8 cellular contexts compared by ENCODE assay signal in genomic region chr20:49768204-49769124, GRCh38. TPM values are rescaled to one million over a fixed set of nuclear protein-coding genes. Genes with fewer than 3 reads are reported as not detected.
DNase-seq lines count a peak whose midpoint lies in the region; ATAC-seq, FAIRE-seq and TF ChIP-seq lines count a peak whose summit lies in the region.

No MANE protein-coding gene starts in this region.

- H3K4me1 ChIP-seq in RWPE2 (ENCODE audit: insufficient read depth, poor library complexity, severe bottlenecking): peaks cover 46% of the 10 kb centered on the region
- H3K4me1 ChIP-seq in H1 (replicated peaks in 1 of 4; ENCODE audit: control insufficient read depth in 3 of 4, insufficient read depth in 4 of 4, low read length in 3 of 4): peaks cover 7 to 23% (median 14%) of the 10 kb centered on the region in 4 experiments; a peak in 6 of 7 replicates

- H2BK15ac ChIP-seq in H1 (ENCODE audit: low read length): peak overlapping the region; percentile 90; the same call in 1 of the 2 replicates

- ATAC-seq in RWPE2 (ENCODE audit: low read depth) (peak; percentile 80), HG03097 (IDR thresholded peaks at IDR 0.05; ENCODE audit: low FRiP score, unreplicated experiment) (no peak), GM18870 (IDR thresholded peaks at IDR 0.05; ENCODE audit: unreplicated experiment) (no peak)

- DNase-seq in stimulated activated CD4-positive, alpha-beta T cell treated with anti-CD3 and anti-CD28 coated beads, Interleukin-4, amount 100 ng/mL, for 24 hours: peak; percentile 15
- DNase-seq in stimulated activated CD4-positive, alpha-beta T cell treated with anti-CD3 and anti-CD28 coated beads, Interleukin-2, amount 100 ng/mL, for 24 hours: no peak
- peak; percentile 98 for DNase-seq in RWPE2 (ENCODE audit: low spot score)
- DNase-seq in H1 (ENCODE audit: low read depth in 1 of 2, low spot score in 2 of 2): peak; percentile 57 to 59
- peak; percentile 87 for DNase-seq in mucosa of gallbladder (ENCODE audit: low spot score)
- DNase-seq in G401 (ENCODE audit: low spot score): no peak

- peak overlapping the region; percentile 51 for H3K4ac ChIP-seq in H1 (replicated peaks; ENCODE audit: insufficient read length, low read depth, low read length)

- H2BK12ac ChIP-seq in H1 (ENCODE audit: low read depth, low read length): peak overlapping the region; percentile 99

- H4K91ac ChIP-seq in H1 (replicated peaks; ENCODE audit: insufficient read length, low read length): peak overlapping the region; percentile 95

- H3K27me3 ChIP-seq in RWPE2 (ENCODE audit: insufficient read depth, poor library complexity, severe bottlenecking) (no peaks in the 10 kb centered on the region), H1 (replicated peaks in 1 of 4; ENCODE audit: control insufficient read depth in 3 of 4, extremely low read depth in 1 of 4, insufficient read depth in 3 of 4, low read length in 3 of 4) (no peaks in the 10 kb centered on the region)

- peak overlapping the region; percentile 3; the same call in 1 of the 2 replicates for H2AFZ ChIP-seq in H1 (ENCODE audit: low read length)

- peak overlapping the region; percentile 99 for H2BK120ac ChIP-seq in H1 (replicated peaks; ENCODE audit: low read depth, low read length)

- H3K23ac ChIP-seq in H1 (ENCODE audit: insufficient read length): no peak overlapping the region

- peak overlapping the region; percentile 97 for H2AK5ac ChIP-seq in H1 (ENCODE audit: low read depth, low read length)

- H3K18ac ChIP-seq in H1 (ENCODE audit: extremely low read depth, low read length): peak overlapping the region; percentile 66

- no peak; a peak in 1 of 4 replicates for TF ChIP-seq RAD21 in H1 (IDR thresholded peaks at IDR 0.05 in 1 of 2, conservative IDR thresholded peaks at IDR 0.05 in 1 of 2; ENCODE audit: low read depth in 2 of 2, low read length in 2 of 2)

- H3K23me2 ChIP-seq in H1 (ENCODE audit: low read depth, low read length): peaks cover 2% of the 10 kb centered on the region; the same call in 1 of the 2 replicates

- FAIRE-seq in H1 (lab: Jason Lieb, UNC): peak; percentile 52

- peak overlapping the region; percentile 82 for H4K5ac ChIP-seq in H1 (ENCODE audit: insufficient read length, low read depth, low read length)

- H3K79me2 ChIP-seq in H1 (ENCODE audit: control insufficient read depth in 1 of 2, insufficient read depth in 2 of 2, low read length in 2 of 2): no peaks in the 10 kb centered on the region

- CTCF ChIA-PET in H1 (lab: Charles Lee; ENCODE audit: partially characterized antibody): interaction anchor here (0.9 to 1.1 kb wide), 2 partner anchors 21 to 77 kb away, joined by 3 to 4 read pairs; no protein-coding TSS in a partner anchor

- H3K79me1 ChIP-seq in H1 (ENCODE audit: low read depth, low read length): no peaks in the 10 kb centered on the region

- peak overlapping the region in 2 of 4 experiments; percentile 15 to 54; a peak in 3 of 7 replicates for H3K9ac ChIP-seq in H1 (replicated peaks in 1 of 4; ENCODE audit: extremely low read depth in 1 of 4, low read depth in 3 of 4, low read length in 3 of 4)

- H3K36me3 ChIP-seq in RWPE2 (ENCODE audit: low read depth) (no peaks in the 10 kb centered on the region), H1 (ENCODE audit: control insufficient read depth in 2 of 4, insufficient read depth in 4 of 4, low read length in 3 of 4) (peaks cover 0 to 3% (median 0%) of the 10 kb centered on the region in 4 experiments; a peak in 1 of 8 replicates)

- POLR2A ChIA-PET in H1 (lab: Charles Lee; ENCODE audit: partially characterized antibody): interaction anchor here (0.8 to 1.8 kb wide), 5 partner anchors 10 to 54 kb away, joined by 4 to 11 read pairs (median 5); partner anchors contain the start of gene B4GALT5

- no peak for TF ChIP-seq CTCF in RWPE2 (IDR thresholded peaks at IDR 0.05; ENCODE audit: poor library complexity, severe bottlenecking)
- no peak for TF ChIP-seq CTCF in H1 (IDR thresholded peaks at IDR 0.05; ENCODE audit: control extremely low read depth in 1 of 3, insufficient read depth in 1 of 3, low read depth in 1 of 3, low read length in 3 of 3)

- in situ Hi-C loops in G401 (cut with HindIII; ENCODE audit: low sequenced_read_pairs): no loop called here

- H3K56ac ChIP-seq in H1 (replicated peaks; ENCODE audit: insufficient read length, low read depth, low read length): peak overlapping the region; percentile 36

- H3K4me3 ChIP-seq in RWPE2 (ENCODE audit: severe bottlenecking) (no peak overlapping the region), H1 (ENCODE audit: extremely low read depth in 1 of 4, insufficient read depth in 2 of 4, low read depth in 3 of 4, low read length in 4 of 4) (peak overlapping the region in 1 of 4 experiments; percentile 29; a peak in 1 of 8 replicates)

- peak overlapping the region; percentile 67 for H3K27ac ChIP-seq in RWPE2 (ENCODE audit: poor library complexity, severe bottlenecking)
- H3K27ac ChIP-seq in H1 (ENCODE audit: low read depth, low read length): peak overlapping the region; percentile 79

- WGBS in H1 (ENCODE audit: extremely low coverage in 1 of 2, insufficient coverage in 1 of 2, insufficient read length in 1 of 2, insufficient replicate concordance in 2 of 2, low coverage in 1 of 2, low lambda C conversion rate in 2 of 2, missing lambda C conversion rate in 1 of 2), 2 experiments: 23% methylated on average over 8 of the region's 8 CpGs; no CpG with 5 or more reads in 1 of the 2 experiments

- H4K8ac ChIP-seq in H1 (ENCODE audit: extremely low read depth, insufficient read depth, low read length): no peak overlapping the region

- no peak overlapping the region for H3K14ac ChIP-seq in H1 (ENCODE audit: insufficient read length)

- no peaks in the 10 kb centered on the region for H4K20me1 ChIP-seq in H1 (replicated peaks in 1 of 2; ENCODE audit: control insufficient read depth in 1 of 2, insufficient read depth in 2 of 2, low read length in 2 of 2)

- H3K4me2 ChIP-seq in H1 (ENCODE audit: insufficient read depth in 1 of 2, low read depth in 2 of 2, low read length in 2 of 2): peak overlapping the region; percentile 56 to 59

- peak overlapping the region; percentile 99 for H2BK20ac ChIP-seq in H1 (ENCODE audit: low read length)

- no peak for TF ChIP-seq EP300 in H1 (IDR thresholded peaks at IDR 0.05; ENCODE audit: borderline replicate concordance in 1 of 2, low read depth in 2 of 2, low read length in 2 of 2)

- H2BK5ac ChIP-seq in H1 (ENCODE audit: low read depth, low read length): peak overlapping the region; percentile 99

- TF ChIP-seq POLR2A in H1 (IDR thresholded peaks at IDR 0.05; ENCODE audit: control extremely low read depth in 1 of 2, low read depth in 2 of 2, low read length in 2 of 2): no peak

- H3K9me3 ChIP-seq in RWPE2 (ENCODE audit: severe bottlenecking) (no peaks in the 10 kb centered on the region), H1 (ENCODE audit: insufficient read depth in 2 of 2, low read depth in 1 of 2, low read length in 1 of 2) (peaks cover 0 to 6% of the 10 kb centered on the region in 2 experiments; a peak in 1 of 4 replicates)

TF ChIP-seq in H1, 55 proteins besides CTCF, POLR2A, EP300 and RAD21 (continues in another document):
- TF ChIP-seq SIX5 (IDR thresholded peaks at IDR 0.05; ENCODE audit: low read depth, low read length) (no peak), NRF1 (IDR thresholded peaks at IDR 0.05; ENCODE audit: low read depth, low read length) (no peak), CHD1 (IDR thresholded peaks at IDR 0.05; ENCODE audit: low read depth, low read length) (no peak), YY1 (IDR thresholded peaks at IDR 0.05; ENCODE audit: low read depth, low read length) (peak; percentile 22; the same call in 1 of the 2 replicates), POU5F1 (IDR thresholded peaks at IDR 0.05; ENCODE audit: low read depth, low read length) (0 out of 2 replicates have a peak, but pooled peaks have one; percentile 47), TBP (IDR thresholded peaks at IDR 0.05; ENCODE audit: low read depth, low read length) (peak; percentile 65; the same call in 1 of the 2 replicates), EZH2 (IDR thresholded peaks at IDR 0.05; ENCODE audit: low read depth, low read length, severe bottlenecking) (no peak), SIRT6 (IDR thresholded peaks at IDR 0.05; ENCODE audit: low read length) (no peak), RFX5 (IDR thresholded peaks at IDR 0.05; ENCODE audit: borderline replicate concordance, low read depth, low read length) (no peak), CTBP2 (IDR thresholded peaks at IDR 0.05; ENCODE audit: borderline replicate concordance, insufficient read depth, insufficient read length, low read length) (no peak), BCL11A (IDR thresholded peaks at IDR 0.05; ENCODE audit: low read depth in 2 of 2, low read length in 2 of 2) (no peak), RNF2 (IDR thresholded peaks at IDR 0.05; ENCODE audit: borderline replicate concordance, low read depth, low read length, missing control alignments, poor library complexity, severe bottlenecking) (no peak)

RNA-seq across cellular contexts. Expression of gene SLC9A8, which starts 44.2 kb away (rescaled TPM):
- total RNA-seq in H1 (2021; fragmentation: NEBNext Ultra II Directional; extraction: Animal tissue kit (Norgen Biotek cat#: 25700)): 6.2 and 6.7 TPM in 2 replicates
- 3.2 and 5.0 TPM in 2 replicates for polyA plus RNA-seq in H1 (2011; rRNA removed)
- 3.0 TPM for polyA plus RNA-seq in H1 (2011; cell fraction: cytosol; rRNA removed)
- 10.2 TPM for polyA plus RNA-seq in H1 (2011; cell fraction: nucleus; rRNA removed)
- 5.1 to 9.0 TPM (median 6.0 TPM) in 4 replicates for polyA plus RNA-seq in H1 (2012, experiment 1 of 2)
- 3.4 TPM for polyA plus RNA-seq in H1 (2012, experiment 2 of 2)
- polyA plus RNA-seq in H1 (2013, experiment 1 of 2): 7.5 TPM
- polyA plus RNA-seq in H1 (2013, experiment 2 of 2): 7.5 TPM
- polyA minus RNA-seq in H1 (2011; rRNA and poly(A)+ RNA removed): 6.6 and 14.1 TPM in 2 replicates
- polyA minus RNA-seq in H1 (2011; cell fraction: cytosol; rRNA and poly(A)+ RNA removed): 2.7 TPM
- 18.1 TPM for polyA minus RNA-seq in H1 (2011; cell fraction: nucleus; rRNA and poly(A)+ RNA removed)
- total RNA-seq in mucosa of gallbladder: 9.7 TPM
- 3.4 and 3.6 TPM in 2 replicates for total RNA-seq in G401 (2014; rRNA removed; shearing (Covaris generic))

RNA-seq across cellular contexts. Expression of gene B4GALT5, which starts 54.8 kb away (rescaled TPM):
- 73.5 and 75.4 TPM in 2 replicates for total RNA-seq in H1 (2021; fragmentation: NEBNext Ultra II Directional; extraction: Animal tissue kit (Norgen Biotek cat#: 25700))
- 39.1 and 46.5 TPM in 2 replicates for polyA plus RNA-seq in H1 (2011; rRNA removed)
- polyA plus RNA-seq in H1 (2011; cell fraction: cytosol; rRNA removed): 43.0 TPM
- 26.3 TPM for polyA plus RNA-seq in H1 (2011; cell fraction: nucleus; rRNA removed)
- 41.6 to 48.4 TPM (median 44.5 TPM) in 4 replicates for polyA plus RNA-seq in H1 (2012, experiment 1 of 2)
- 24.7 TPM for polyA plus RNA-seq in H1 (2012, experiment 2 of 2)
- polyA plus RNA-seq in H1 (2013, experiment 1 of 2): 57.2 TPM
- polyA plus RNA-seq in H1 (2013, experiment 2 of 2): 71.0 TPM
- 59.0 and 69.0 TPM in 2 replicates for polyA minus RNA-seq in H1 (2011; rRNA and poly(A)+ RNA removed)
- polyA minus RNA-seq in H1 (2011; cell fraction: cytosol; rRNA and poly(A)+ RNA removed): 36.1 TPM
- 20.6 TPM for polyA minus RNA-seq in H1 (2011; cell fraction: nucleus; rRNA and poly(A)+ RNA removed)
- 62.2 TPM for total RNA-seq in mucosa of gallbladder
- 25.5 and 38.4 TPM in 2 replicates for total RNA-seq in G401 (2014; rRNA removed; shearing (Covaris generic))

Comparison
In these comparisons a context has a peak if more than half of its experiments do, and no peak if none do; other contexts are left out.
1. DNase-seq: peak in stimulated activated CD4-positive, alpha-beta T cell treated with anti-CD3 and anti-CD28 coated beads, Interleukin-4, amount 100 ng/mL, for 24 hours (single experiment), RWPE2 (single experiment), H1 (2 of 2) and mucosa of gallbladder (single experiment); none in stimulated activated CD4-positive, alpha-beta T cell treated with anti-CD3 and anti-CD28 coated beads, Interleukin-2, amount 100 ng/mL, for 24 hours (0 of 2) and G401 (single experiment).